8 cellular contexts compared by ENCODE assay signal in the genomic region with DNA sequence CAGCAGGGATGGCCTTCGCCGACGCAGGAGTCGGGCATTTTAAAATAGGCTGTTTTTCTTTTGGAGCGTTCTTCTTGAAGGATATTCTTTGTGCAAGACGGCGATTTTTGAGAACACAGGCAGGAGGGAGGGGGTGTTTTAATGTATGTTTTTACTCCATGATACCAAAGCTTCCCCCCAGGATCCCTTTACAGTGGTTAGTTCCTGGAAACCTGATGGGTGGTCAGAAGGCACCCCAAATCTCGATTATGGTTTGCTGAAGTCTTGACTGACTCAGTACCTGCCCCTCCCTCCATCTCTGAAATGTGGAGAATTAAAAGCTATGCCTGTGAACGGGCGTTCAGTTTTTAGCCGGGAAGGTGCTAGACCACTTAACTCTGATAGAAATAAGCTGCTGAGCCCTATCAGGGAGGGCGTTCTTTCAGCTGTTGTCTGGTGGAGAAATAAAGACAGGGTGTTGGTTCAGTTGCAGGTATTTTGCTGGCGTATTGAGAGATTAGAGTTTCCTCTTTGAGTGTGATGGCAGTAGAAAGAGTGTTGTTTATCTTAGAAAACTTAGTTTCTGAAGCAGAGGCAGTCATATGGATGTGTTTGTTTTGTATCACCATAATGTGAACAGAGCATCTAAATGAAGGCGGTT. TPM values are rescaled to one million over a fixed set of nuclear protein-coding genes. Genes with fewer than 3 reads are reported as not detected.
DNase-seq lines count a peak whose midpoint lies in the region; ATAC-seq, FAIRE-seq and TF ChIP-seq lines count a peak whose summit lies in the region.

No MANE protein-coding gene starts in this region.

- H3K9me3 ChIP-seq in A673 (ENCODE audit: low read depth, low read length, poor library complexity, severe bottlenecking) (no peaks in the 10 kb centered on the region), HUES64 (ENCODE audit: insufficient read depth, low read depth, low read length) (no peaks in the 10 kb centered on the region), mesodermal cell (ENCODE audit: control insufficient read depth, low read length) (no peaks in the 10 kb centered on the region)

- no peaks in the 10 kb centered on the region for H3K36me3 ChIP-seq in A673 (ENCODE audit: insufficient read depth, low read length, poor library complexity, severe bottlenecking)
- no peaks in the 10 kb centered on the region for H3K36me3 ChIP-seq in HUES64 (ENCODE audit: insufficient read depth, low read length)
- H3K36me3 ChIP-seq in bronchial epithelial cell (ENCODE audit: control insufficient read depth, insufficient read depth, low read length), result no peaks in the 10 kb centered on the region
- H3K36me3 ChIP-seq in mesodermal cell (ENCODE audit: control insufficient read depth, insufficient read depth, low read length), result no peaks in the 10 kb centered on the region

- POLR2A ChIA-PET in A673 (lab: Charles Lee; ENCODE audit: low non-redundant PET), result no interaction called here

- intact Hi-C loops in A673 (cut with micrococcal nuclease; ENCODE audit: unreplicated experiment), result loop anchor here (5.0 to 10.0 kb wide), 2 partner anchors 126 to 413 kb away; no protein-coding TSS in a partner anchor

- H3K4me3 ChIP-seq in A673 (ENCODE audit: low read depth, low read length, poor library complexity, severe bottlenecking) (peak overlapping the region; percentile 85), HUES64 (ENCODE audit: low read length) (peak overlapping the region; percentile 78), bronchial epithelial cell (ENCODE audit: low read depth, low read length) (peak overlapping the region; percentile 87), mesodermal cell (ENCODE audit: extremely low read depth, insufficient read depth, low read length, poor library complexity, severe bottlenecking) (peak overlapping the region; percentile 95)

- FAIRE-seq in bronchial epithelial cell (lab: Jason Lieb, UNC), result no peak

- H3K27me3 ChIP-seq in A673 (replicated peaks; ENCODE audit: insufficient read depth, low read depth, low read length, poor library complexity) (peaks cover 2% of the 10 kb centered on the region), HUES64 (ENCODE audit: insufficient read depth, low read length) (no peaks in the 10 kb centered on the region), bronchial epithelial cell (ENCODE audit: control insufficient read depth, insufficient read depth, low read length) (no peaks in the 10 kb centered on the region)

- DNase-seq in A673 (ENCODE audit: low spot score), result no peak
- DNase-seq in bronchial epithelial cell (ENCODE audit: low read depth), result peak; percentile 55
- no peak for DNase-seq in KG1 (lab: John Stamatoyannopoulos, UW)
- no peak for DNase-seq in HT-29 (ENCODE audit: low spot score)
- no peak for DNase-seq in ureter (ENCODE audit: low spot score)

- peak overlapping the region; percentile 88 for H3K27ac ChIP-seq in A673 (ENCODE audit: low read depth, low read length, poor library complexity, severe bottlenecking)
- H3K27ac ChIP-seq in HUES64 (ENCODE audit: low read depth, low read length), result no peak overlapping the region
- H3K27ac ChIP-seq in mesodermal cell (ENCODE audit: low read depth, low read length, severe bottlenecking), result peak overlapping the region; percentile 30

- H3K4me1 ChIP-seq in A673 (ENCODE audit: insufficient read depth, low read length, poor library complexity, severe bottlenecking) (peaks cover 19% of the 10 kb centered on the region), HUES64 (ENCODE audit: insufficient read depth, low read length) (peaks cover 45% of the 10 kb centered on the region), mesodermal cell (ENCODE audit: control insufficient read depth, insufficient read depth, low read length, poor library complexity, severe bottlenecking) (peaks cover 39% of the 10 kb centered on the region)

- H3K9ac ChIP-seq in HUES64 (ENCODE audit: low read depth, low read length), result peak overlapping the region; percentile 91

- CTCF ChIA-PET in A673 (lab: Charles Lee), result interaction anchor here (1.1 kb wide), 1 partner anchor 133 kb away, joined by 3 read pairs; no protein-coding TSS in a partner anchor

- BruUV-seq in A673 (replicated peaks; lab: Mats Ljungman, UMichigan), result no TSS peak

- ATAC-seq in GM18498 (IDR thresholded peaks at IDR 0.05; ENCODE audit: unreplicated experiment), result no peak

- 13% methylated on average over 14 of the region's 14 CpGs for WGBS in HUES64
- WGBS in mesodermal cell (ENCODE audit: insufficient coverage in 2 of 2), 2 experiments, result 3 to 16% methylated on average over 6 to 8 of the region's 14 CpGs

- TF ChIP-seq CTCF in A673 (conservative IDR thresholded peaks at IDR 0.05; ENCODE audit: low read depth, low read length) (no peak), bronchial epithelial cell (IDR thresholded peaks at IDR 0.05; ENCODE audit: insufficient read depth, low read length, severe bottlenecking) (no peak)

RNA-seq across cellular contexts. Expression of a gene that starts 3.4 kb away (rescaled TPM):
- 34.9 and 41.2 TPM in 2 replicates for total RNA-seq in A673 (2021)
- 29.5 TPM for polyA plus RNA-seq in HUES64 (2013, experiment 1 of 2)
- 34.0 TPM for polyA plus RNA-seq in HUES64 (2013, experiment 2 of 2)
- total RNA-seq in bronchial epithelial cell, result 23.2 and 39.5 TPM in 2 replicates
- 60.4 TPM for polyA plus RNA-seq in mesodermal cell (2013, experiment 1 of 2)
- polyA plus RNA-seq in mesodermal cell (2013, experiment 2 of 2), result 39.5 TPM
- total RNA-seq in HT-29 (2014; rRNA removed; shearing (Covaris generic)), result 31.6 and 33.2 TPM in 2 replicates
- 88.6 TPM for total RNA-seq in ureter
